ENCODE assay signal across 1 cellular context in genomic region chr22:42070517-42071422, GRCh38.
TF ChIP-seq lines count a peak whose summit lies in the region.

TSS of gene NAGA (minus strand) at chr22:42070812. CDS start at chr22:42070297, 515 bp downstream.

TF ChIP-seq in HepG2, 621 proteins besides CTCF, POLR2A, EP300 and RAD21 (continued from another document and continues in another):
- TF ChIP-seq AHDC1 (CRISPR knock-in tag; IDR thresholded peaks at IDR 0.05; ENCODE audit: borderline replicate concordance), result peak; percentile 65; the same call in 1 of the 2 replicates
- TF ChIP-seq ERF (CRISPR knock-in tag; IDR thresholded peaks at IDR 0.05), result peak; percentile 87
- TF ChIP-seq NR2F2 (IDR thresholded peaks at IDR 0.05; ENCODE audit: borderline replicate concordance, low read depth), result no peak
- TF ChIP-seq ZNF441 (CRISPR knock-in tag; IDR thresholded peaks at IDR 0.05; ENCODE audit: borderline replicate concordance), result peak; percentile 58; the same call in 1 of the 2 replicates
- no peak for TF ChIP-seq CENPBD1 (CRISPR knock-in tag; IDR thresholded peaks at IDR 0.05; ENCODE audit: borderline replicate concordance, low read depth)
- no peak; the same call in 1 of the 2 replicates for TF ChIP-seq ZNF660 (CRISPR knock-in tag; IDR thresholded peaks at IDR 0.05; ENCODE audit: borderline replicate concordance, low read depth)
- peak; percentile 76 for TF ChIP-seq TARDBP (CRISPR knock-in tag; IDR thresholded peaks at IDR 0.05)
- no peak for TF ChIP-seq ZBTB40 (IDR thresholded peaks at IDR 0.05)
- TF ChIP-seq ZBTB40 (CRISPR knock-in tag; IDR thresholded peaks at IDR 0.05), result peak; percentile 68; the same call in 1 of the 2 replicates
- peak; percentile 78 for TF ChIP-seq AGO1 (IDR thresholded peaks at IDR 0.05; ENCODE audit: low read depth, low read length, poor library complexity, severe bottlenecking)
- no peak for TF ChIP-seq MTERF4 (CRISPR knock-in tag; IDR thresholded peaks at IDR 0.05)
- no peak for TF ChIP-seq ZEB1 (IDR thresholded peaks at IDR 0.05; ENCODE audit: insufficient replicate concordance, low read depth)
- TF ChIP-seq NFYB (CRISPR knock-in tag; IDR thresholded peaks at IDR 0.05), result peak; percentile 82
- TF ChIP-seq CBX2 (IDR thresholded peaks at IDR 0.05; ENCODE audit: low read depth, low read length), result no peak
- no peak for TF ChIP-seq CBX2 (CRISPR knock-in tag; IDR thresholded peaks at IDR 0.05; ENCODE audit: low read depth)
- no peak for TF ChIP-seq THRA (CRISPR knock-in tag; IDR thresholded peaks at IDR 0.05; ENCODE audit: borderline replicate concordance)
- TF ChIP-seq ZNF550 (CRISPR knock-in tag; IDR thresholded peaks at IDR 0.05; ENCODE audit: borderline replicate concordance), result no peak
- TF ChIP-seq ZNF574 (CRISPR knock-in tag; IDR thresholded peaks at IDR 0.05), result peak; percentile 71
- TF ChIP-seq ZFX (CRISPR knock-in tag; IDR thresholded peaks at IDR 0.05; ENCODE audit: low read depth), result peak; percentile 98
- TF ChIP-seq ZFP36L2 (CRISPR knock-in tag; IDR thresholded peaks at IDR 0.05), result no peak
- TF ChIP-seq KDM5B (CRISPR knock-in tag; IDR thresholded peaks at IDR 0.05; ENCODE audit: borderline replicate concordance), result peak; percentile 84
- no peak for TF ChIP-seq NONO (IDR thresholded peaks at IDR 0.05)
- TF ChIP-seq NONO (CRISPR knock-in tag; conservative IDR thresholded peaks at IDR 0.05), result peak; percentile 85
- TF ChIP-seq SKIL (CRISPR knock-in tag; IDR thresholded peaks at IDR 0.05; ENCODE audit: borderline replicate concordance), result peak; percentile 44; the same call in 1 of the 2 replicates
- peak; percentile 64; the same call in 1 of the 2 replicates for TF ChIP-seq ZNF768 (CRISPR knock-in tag; IDR thresholded peaks at IDR 0.05)
- TF ChIP-seq RAD51 (IDR thresholded peaks at IDR 0.05; ENCODE audit: borderline replicate concordance), result no peak
- TF ChIP-seq KLF15 (CRISPR knock-in tag; IDR thresholded peaks at IDR 0.05; ENCODE audit: borderline replicate concordance), result peak; percentile 87
- peak; percentile 53; the same call in 1 of the 2 replicates for TF ChIP-seq ZNF776 (CRISPR knock-in tag; IDR thresholded peaks at IDR 0.05)
- peak in 1 of 2 experiments; percentile 50; a peak in 1 of 4 replicates for TF ChIP-seq ATF4 (CRISPR knock-in tag; IDR thresholded peaks at IDR 0.05)
- peak; percentile 77; the same call in 1 of the 2 replicates for TF ChIP-seq CBFB (CRISPR knock-in tag; IDR thresholded peaks at IDR 0.05)
- TF ChIP-seq ARHGAP35 (CRISPR knock-in tag; IDR thresholded peaks at IDR 0.05; ENCODE audit: borderline replicate concordance), result peak; percentile 81; the same call in 1 of the 2 replicates
- peak; percentile 8 for TF ChIP-seq SKI (IDR thresholded peaks at IDR 0.05; ENCODE audit: partially characterized antibody)
- peak; percentile 80; the same call in 1 of the 2 replicates for TF ChIP-seq ZMYM4 (CRISPR knock-in tag; IDR thresholded peaks at IDR 0.05)
- no peak for TF ChIP-seq SATB2 (CRISPR knock-in tag; IDR thresholded peaks at IDR 0.05)
- TF ChIP-seq MED1 (CRISPR knock-in tag; IDR thresholded peaks at IDR 0.05), result no peak; the same call in 1 of the 2 replicates
